16 cellular contexts compared by ENCODE assay signal in genomic region chr6:25415701-25416100, GRCh38.
DNase-seq lines count a peak whose midpoint lies in the region; TF ChIP-seq lines count a peak whose summit lies in the region.
"Had no signal": no experiment of that assay in that cellular context is flagged by ENCODE, and none has a peak within 500 bp of the region (broad histone marks: within the 10 kb centered on the region; RNA-seq: fewer than 3 reads in every experiment).

No MANE protein-coding gene starts in this region.

- no peak overlapping the region for H3K4me2 ChIP-seq in SK-N-SH
- H3K4me2 ChIP-seq: BLaER1 treated with 17β-estradiol and CSF1 and Interleukin-3, amounts not matched to agents 10 nM and 100 nM had no signal

- H3K9me2 ChIP-seq in SK-N-SH = no peaks in the 10 kb centered on the region

- DNase-seq in Caco-2 (no peak), HAP-1 (ENCODE audit: low spot score in 2 of 2) (peak; percentile 32 to 40), cerebellum (ENCODE audit: low spot score) (no peak), putamen (ENCODE audit: low spot score) (no peak), SK-N-SH (no peak)
- DNase-seq: CD8-positive, alpha-beta T cell; DMS 273 treated with DMSO at 0.1 percent for 48 hours; DMS53; DND-41; EL; HCEC 1CT had no signal

- H3K79me2 ChIP-seq in SK-N-SH (ENCODE audit: insufficient read depth) = no peaks in the 10 kb centered on the region

- no peak overlapping the region for H3K4me3 ChIP-seq in Caco-2 (ENCODE audit: low read depth, low read length)
- H3K4me3 ChIP-seq in HAP-1 = no peak overlapping the region
- H3K4me3 ChIP-seq in SK-N-SH (ENCODE audit: low read depth in 2 of 2, low read length in 1 of 2) = no peak overlapping the region
- H3K4me3 ChIP-seq: BLaER1 treated with 17β-estradiol and CSF1 and Interleukin-3, amounts not matched to agents 10 nM and 100 nM; GM12878 had no signal

- intact Hi-C loops in Caco-2 (cut with micrococcal nuclease; ENCODE audit: unreplicated experiment) = no loop called here
- intact Hi-C loops in dendritic cell treated with granulocyte-macrophage colony-stimulating factor and Interleukin-4, amounts not matched to agents 40 ng/mL and 50 ng/mL, for 4 days (cut with micrococcal nuclease) = no loop called here

- H3K4me1 Mint-ChIP-seq in Caco-2 (ENCODE audit: low read depth, unreplicated experiment) = peaks cover 31% of the 10 kb centered on the region
- peaks cover 43% of the 10 kb centered on the region for H3K4me1 Mint-ChIP-seq in dendritic cell treated with granulocyte-macrophage colony-stimulating factor and Interleukin-4, amounts not matched to agents 40 ng/mL and 50 ng/mL, for 4 days (ENCODE audit: low read depth)
- peaks cover 63% of the 10 kb centered on the region for H3K4me1 Mint-ChIP-seq in nephron

- H3K27me3 Mint-ChIP-seq in Caco-2 (ENCODE audit: insufficient read depth, unreplicated experiment) = no peaks in the 10 kb centered on the region
- H3K27me3 Mint-ChIP-seq in dendritic cell treated with granulocyte-macrophage colony-stimulating factor and Interleukin-4, amounts not matched to agents 40 ng/mL and 50 ng/mL, for 4 days = no peaks in the 10 kb centered on the region
- H3K27me3 Mint-ChIP-seq in nephron (ENCODE audit: low read depth) = no peaks in the 10 kb centered on the region
- H3K27me3 Mint-ChIP-seq: B cell had no signal

- 64% methylated on average over 4 of the region's 4 CpGs for WGBS in SK-N-SH (ENCODE audit: low lambda C conversion rate)

- TF ChIP-seq EP300 in SK-N-SH (IDR thresholded peaks at IDR 0.05; ENCODE audit: borderline replicate concordance in 1 of 2, low read depth in 1 of 2, low read length in 1 of 2) = no peak

- TF ChIP-seq RAD21 in SK-N-SH (IDR thresholded peaks at IDR 0.05; ENCODE audit: low read length) = no peak

- H3K4me1 ChIP-seq in Caco-2 = peaks cover 30% of the 10 kb centered on the region
- H3K4me1 ChIP-seq in HAP-1 = peaks cover 62% of the 10 kb centered on the region
- no peaks in the 10 kb centered on the region for H3K4me1 ChIP-seq in SK-N-SH (ENCODE audit: control insufficient read depth in 1 of 2, insufficient read depth in 2 of 2, low read depth in 1 of 2, low read length in 1 of 2)

- no peak overlapping the region for H3K27ac ChIP-seq in SK-N-SH (ENCODE audit: low read depth in 2 of 2, low read length in 1 of 2)
- H3K27ac ChIP-seq: BLaER1 treated with 17β-estradiol and CSF1 and Interleukin-3, amounts not matched to agents 10 nM and 100 nM had no signal

- H3K9me3 ChIP-seq in Caco-2 (no peaks in the 10 kb centered on the region; the same call in 1 of the 2 replicates), HAP-1 (no peaks in the 10 kb centered on the region), SK-N-SH (no peaks in the 10 kb centered on the region)

- H3K27ac Mint-ChIP-seq in Caco-2 (ENCODE audit: unreplicated experiment) (peak overlapping the region; percentile 34), nephron (peak overlapping the region; percentile 1 to 63 (median 20))
- peak overlapping the region; percentile 13 for H3K27ac Mint-ChIP-seq in dendritic cell treated with granulocyte-macrophage colony-stimulating factor and Interleukin-4, amounts not matched to agents 40 ng/mL and 50 ng/mL, for 4 days
- H3K27ac Mint-ChIP-seq: B cell; CD8-positive, alpha-beta T cell had no signal

- H3K36me3 Mint-ChIP-seq in Caco-2 (ENCODE audit: insufficient read depth, unreplicated experiment) (peaks cover 6% of the 10 kb centered on the region), nephron (ENCODE audit: low read depth) (peaks cover 13% of the 10 kb centered on the region)
- H3K36me3 Mint-ChIP-seq in dendritic cell treated with granulocyte-macrophage colony-stimulating factor and Interleukin-4, amounts not matched to agents 40 ng/mL and 50 ng/mL, for 4 days (ENCODE audit: low read depth) = peaks cover 94% of the 10 kb centered on the region

- CTCF ChIA-PET in Caco-2 (lab: Charles Lee) (no interaction called here), SK-N-SH (lab: Yijun Ruan, JAX) (interaction anchor here (0.6 kb wide), 1 partner anchor 137 kb away, joined by 3 read pairs; no protein-coding TSS in a partner anchor)

- no peak overlapping the region for H3K9ac ChIP-seq in SK-N-SH
- H3K9ac ChIP-seq: BLaER1 treated with 17β-estradiol and CSF1 and Interleukin-3, amounts not matched to agents 10 nM and 100 nM had no signal

- H3K4me3 Mint-ChIP-seq in Caco-2 (ENCODE audit: unreplicated experiment) (no peak overlapping the region), nephron (no peak overlapping the region)
- H3K4me3 Mint-ChIP-seq in dendritic cell treated with granulocyte-macrophage colony-stimulating factor and Interleukin-4, amounts not matched to agents 40 ng/mL and 50 ng/mL, for 4 days = no peak overlapping the region
- H3K4me3 Mint-ChIP-seq: B cell; CD8-positive, alpha-beta T cell had no signal

- no peaks in the 10 kb centered on the region for H3F3A ChIP-seq in SK-N-SH (replicated peaks; ENCODE audit: insufficient read depth)

- POLR2A ChIA-PET in Caco-2 (lab: Charles Lee) (no interaction called here), SK-N-SH (lab: Yijun Ruan, JAX) (no interaction called here)

- H2AFZ ChIP-seq in SK-N-SH (ENCODE audit: low read depth) = no peak overlapping the region

- peaks cover 17% of the 10 kb centered on the region for H3K9me3 Mint-ChIP-seq in Caco-2 (ENCODE audit: unreplicated experiment)
- peaks cover 9% of the 10 kb centered on the region for H3K9me3 Mint-ChIP-seq in dendritic cell treated with granulocyte-macrophage colony-stimulating factor and Interleukin-4, amounts not matched to agents 40 ng/mL and 50 ng/mL, for 4 days
- H3K9me3 Mint-ChIP-seq in nephron = peaks cover 11% of the 10 kb centered on the region

- H3K36me3 ChIP-seq in Caco-2 (ENCODE audit: control insufficient read depth, insufficient read depth, low read length) (no peaks in the 10 kb centered on the region; the same call in 1 of the 2 replicates), HAP-1 (replicated peaks) (no peaks in the 10 kb centered on the region), SK-N-SH (replicated peaks in 1 of 2; ENCODE audit: control insufficient read depth in 1 of 2, insufficient read depth in 2 of 2, low read length in 1 of 2) (no peaks in the 10 kb centered on the region)

- H4K20me1 ChIP-seq in SK-N-SH (ENCODE audit: insufficient read depth) = no peaks in the 10 kb centered on the region

- no TSS peak for BruUV-seq in Caco-2 (replicated peaks; lab: Mats Ljungman, UMichigan)

- TF ChIP-seq CTCF in Caco-2 (IDR thresholded peaks at IDR 0.05; ENCODE audit: insufficient read depth in 1 of 2, low read depth in 1 of 2, low read length in 1 of 2, severe bottlenecking in 1 of 2, unreplicated experiment in 1 of 2) (no peak), nephron (IDR thresholded peaks at IDR 0.05; ENCODE audit: unreplicated experiment in 3 of 3) (no peak), SK-N-SH (IDR thresholded peaks at IDR 0.05) (no peak)

- H3K27me3 ChIP-seq in Caco-2 (replicated peaks; ENCODE audit: control insufficient read depth, insufficient read depth, low read length) (no peaks in the 10 kb centered on the region), HAP-1 (ENCODE audit: low read depth) (no peaks in the 10 kb centered on the region), SK-N-SH (ENCODE audit: insufficient read depth) (no peaks in the 10 kb centered on the region)
- H3K27me3 ChIP-seq: BLaER1 treated with 17β-estradiol and CSF1 and Interleukin-3, amounts not matched to agents 10 nM and 100 nM had no signal

- in situ Hi-C loops in HAP-1 (cut with MboI; ENCODE audit: low sequenced_read_pairs) = no loop called here

TF ChIP-seq in SK-N-SH, 30 proteins besides CTCF, POLR2A, EP300 and RAD21:
- TF ChIP-seq FOSL2 (IDR thresholded peaks at IDR 0.05; ENCODE audit: borderline replicate concordance, low read depth) = no peak
- TF ChIP-seq, protein P1, sequence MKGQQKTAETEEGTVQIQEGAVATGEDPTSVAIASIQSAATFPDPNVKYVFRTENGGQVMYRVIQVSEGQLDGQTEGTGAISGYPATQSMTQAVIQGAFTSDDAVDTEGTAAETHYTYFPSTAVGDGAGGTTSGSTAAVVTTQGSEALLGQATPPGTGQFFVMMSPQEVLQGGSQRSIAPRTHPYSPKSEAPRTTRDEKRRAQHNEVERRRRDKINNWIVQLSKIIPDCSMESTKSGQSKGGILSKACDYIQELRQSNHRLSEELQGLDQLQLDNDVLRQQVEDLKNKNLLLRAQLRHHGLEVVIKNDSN (IDR thresholded peaks at IDR 0.05; ENCODE audit: borderline replicate concordance, low read depth) = no peak
- TF ChIP-seq FOXM1 (IDR thresholded peaks at IDR 0.05; ENCODE audit: low read depth) = no peak
- no peak for TF ChIP-seq FOXJ3 (CRISPR knock-in tag; IDR thresholded peaks at IDR 0.05)
- TF ChIP-seq RXRA (IDR thresholded peaks at IDR 0.05; ENCODE audit: borderline replicate concordance, low read depth) = no peak
- no peak for TF ChIP-seq NFIC (IDR thresholded peaks at IDR 0.05; ENCODE audit: borderline replicate concordance)
- TF ChIP-seq CHD2 (IDR thresholded peaks at IDR 0.05; ENCODE audit: low read length, partially characterized antibody) = no peak
- TF ChIP-seq PBX3 (IDR thresholded peaks at IDR 0.05) = no peak
- no peak for TF ChIP-seq ELF1 (IDR thresholded peaks at IDR 0.05)
- TF ChIP-seq TCF12 (IDR thresholded peaks at IDR 0.05) = no peak
- TF ChIP-seq MAX (IDR thresholded peaks at IDR 0.05; ENCODE audit: low read depth) = no peak

Comparison
In these comparisons a context has a peak if more than half of its experiments do, and no peak if none do; other contexts are left out.
1. DNase-seq: peak in HAP-1 (2 of 2); none in Caco-2 (0 of 2), cerebellum (single experiment), putamen (single experiment) and SK-N-SH (single experiment).
2. Peak in every context shown above with its lines, with median percentiles within 50 percentile points of each other: H3K27ac Mint-ChIP-seq.